In genomic region chr6:28218312-28219248, GRCh38 we compare ENCODE assay signal across 1 cellular context.
A peak's percentile ranks its signal among the peaks of the same experiment; 100 is the strongest.
TF ChIP-seq lines count a peak whose summit lies in the region.

No MANE protein-coding gene starts in this region.

TF ChIP-seq in HCT116, 20 proteins besides CTCF, POLR2A, EP300 and RAD21 (continued from another document):
- TF ChIP-seq REST (IDR thresholded peaks at IDR 0.05; ENCODE audit: low read depth), result no peak
- no peak for TF ChIP-seq FOSL1 (IDR thresholded peaks at IDR 0.05; ENCODE audit: low read depth)
- TF ChIP-seq MAX (IDR thresholded peaks at IDR 0.05), result peak; percentile 83
- TF ChIP-seq POLR2AphosphoS5 (IDR thresholded peaks at IDR 0.05; ENCODE audit: low read depth, low read length), result peak; percentile 72
